In genomic region chr17:72373910-72374741, GRCh38 we compare ENCODE assay signal across 15 cellular contexts.
DNase-seq lines count a peak whose midpoint lies in the region; ATAC-seq and TF ChIP-seq lines count a peak whose summit lies in the region.
"Had no signal": no experiment of that assay in that cellular context is flagged by ENCODE, and none has a peak within 500 bp of the region (broad histone marks: within the 10 kb centered on the region; RNA-seq: fewer than 3 reads in every experiment).

No MANE protein-coding gene starts in this region.

- no peaks in the 10 kb centered on the region for H3K9me3 ChIP-seq in gastrocnemius medialis
- H3K9me3 ChIP-seq: breast epithelium had no signal

- no peak overlapping the region for H3K4me3 Mint-ChIP-seq in natural killer cell
- H3K4me3 Mint-ChIP-seq: type B pancreatic cell had no signal

- CTCF ChIA-PET in RWPE1 (lab: Yijun Ruan, JAX): interaction anchor here (0.6 kb wide), 1 partner anchor 9 kb away, joined by 3 read pairs; no protein-coding TSS in a partner anchor

- H3K36me3 Mint-ChIP-seq in natural killer cell: no peaks in the 10 kb centered on the region
- H3K36me3 Mint-ChIP-seq: type B pancreatic cell had no signal

- POLR2A ChIA-PET in RWPE1 (lab: Yijun Ruan, JAX; ENCODE audit: low non-redundant PET): no interaction called here

- no peak for TF ChIP-seq POLR2A in gastrocnemius medialis (IDR thresholded peaks at IDR 0.05)

- H3K27ac ChIP-seq in RWPE1: peak overlapping the region; percentile 70
- H3K27ac ChIP-seq in gastrocnemius medialis: peak overlapping the region in 2 of 4 donors; percentile 21
- H3K27ac ChIP-seq: breast epithelium had no signal

- peak; percentile 83 for DNase-seq in HT1080 (ENCODE audit: low read depth)
- DNase-seq in RWPE1 (ENCODE audit: low spot score): no peak
- DNase-seq in glomerular visceral epithelial cell (ENCODE audit: extremely low spot score): peak; percentile 96
- peak; percentile 15 to 39 for DNase-seq in gastrocnemius medialis
- DNase-seq in natural killer cell: no peak
- no peak for DNase-seq in pons (ENCODE audit: low spot score)
- DNase-seq: activated CD4-positive, CD25-positive, alpha-beta regulatory T cell treated with anti-CD3 and anti-CD28 coated beads, Interleukin-2, amount 50 U/mL, for 72 hours; COR-L47; midbrain; NCI-H146; NCI-H774 had no signal

- H3K4me1 ChIP-seq in gastrocnemius medialis: peaks cover 7 to 10% of the 10 kb centered on the region in 2 donors
- H3K4me1 ChIP-seq: breast epithelium had no signal

- in situ Hi-C loops in gastrocnemius medialis (cut with MboI; ENCODE audit: low sequenced_read_pairs in 4 of 4): loop anchor here in 1 of 4 donors (25.0 kb wide), 1 partner anchor 88 kb away; no protein-coding TSS in a partner anchor

- intact Hi-C loops in gastrocnemius medialis (cut with DNase I; ENCODE audit: low total_unique reads): no loop called here
- intact Hi-C loops in natural killer cell (cut with micrococcal nuclease): no loop called here

- no peak for TF ChIP-seq CTCF in RWPE1 (conservative IDR thresholded peaks at IDR 0.05; ENCODE audit: low read depth)
- TF ChIP-seq CTCF in gastrocnemius medialis (IDR thresholded peaks at IDR 0.05 in 4 of 5, conservative IDR thresholded peaks at IDR 0.05 in 1 of 5): no peak
- no peak for TF ChIP-seq CTCF in natural killer cell (IDR thresholded peaks at IDR 0.05)

- ATAC-seq in gastrocnemius medialis (peak; percentile 66 to 72), natural killer cell (no peak), GM18517 (IDR thresholded peaks at IDR 0.05; ENCODE audit: unreplicated experiment) (no peak)

- H3K9me3 Mint-ChIP-seq in natural killer cell: no peaks in the 10 kb centered on the region
- H3K9me3 Mint-ChIP-seq: activated T-helper 2 cell treated with anti-CD3 and anti-CD28 coated beads, Interferon-gamma antibody, Interleukin-2, Interleukin-4, amounts not matched to agents 10 μg/mL and 5 μg/mL and 100 μg/mL, durations not matched to agents 14 hours and 24 hours and 36 hours; type B pancreatic cell had no signal

- no peak overlapping the region for H3K27ac Mint-ChIP-seq in natural killer cell
- H3K27ac Mint-ChIP-seq: activated T-helper 2 cell treated with anti-CD3 and anti-CD28 coated beads, Interferon-gamma antibody, Interleukin-2, Interleukin-4, amounts not matched to agents 10 μg/mL and 5 μg/mL and 100 μg/mL, durations not matched to agents 14 hours and 24 hours and 36 hours had no signal

- H3K4me3 ChIP-seq in gastrocnemius medialis: no peak overlapping the region
- H3K4me3 ChIP-seq: breast epithelium had no signal

- no peaks in the 10 kb centered on the region for H3K27me3 Mint-ChIP-seq in natural killer cell (ENCODE audit: low read depth in 2 of 2)

- H3K27me3 ChIP-seq in gastrocnemius medialis: no peaks in the 10 kb centered on the region
- H3K27me3 ChIP-seq: breast epithelium had no signal

- no peaks in the 10 kb centered on the region for H3K36me3 ChIP-seq in gastrocnemius medialis
- H3K36me3 ChIP-seq: breast epithelium had no signal

- no peaks in the 10 kb centered on the region for H3K4me1 Mint-ChIP-seq in natural killer cell

Comparison
In these comparisons a context has a peak if more than half of its experiments do, and no peak if none do; other contexts are left out.
1. DNase-seq: peak in HT1080 (single experiment), glomerular visceral epithelial cell (single experiment) and gastrocnemius medialis (2 of 2); none in RWPE1 (single experiment), natural killer cell (single experiment) and pons (single experiment).
2. ATAC-seq: peak in gastrocnemius medialis (2 of 2); none in natural killer cell (0 of 3) and GM18517 (single experiment).